8 cellular contexts compared by ENCODE assay signal in genomic region chr15:67105065-67105951, GRCh38. TPM values are rescaled to one million over a fixed set of nuclear protein-coding genes. Genes with fewer than 3 reads are reported as not detected.
DNase-seq lines count a peak whose midpoint lies in the region; ATAC-seq and TF ChIP-seq lines count a peak whose summit lies in the region.

No MANE protein-coding gene starts in this region.

- no peak for TF ChIP-seq CTCF in PC-9 (conservative IDR thresholded peaks at IDR 0.05)
- no peak for TF ChIP-seq CTCF in omental fat pad (IDR thresholded peaks at IDR 0.05)

- intact Hi-C loops in PC-9 (cut with micrococcal nuclease; ENCODE audit: unreplicated experiment), result loop anchor here (1.0 to 10.0 kb wide), 6 partner anchors 14 to 199 kb away; no protein-coding TSS in a partner anchor

- no peak overlapping the region for H2AFZ ChIP-seq in PC-9

- no peaks in the 10 kb centered on the region for H3K27me3 ChIP-seq in CD4-positive, CD25-positive, alpha-beta regulatory T cell (ENCODE audit: control insufficient read depth, insufficient read depth, low read length)
- H3K27me3 ChIP-seq in PC-9 (ENCODE audit: insufficient read depth, low read depth), result no peaks in the 10 kb centered on the region

- no TSS peak for BruUV-seq in PC-9 (replicated peaks; lab: Mats Ljungman, UMichigan)

- H3K4me3 ChIP-seq in CD4-positive, CD25-positive, alpha-beta regulatory T cell (ENCODE audit: low read depth, low read length), result no peak overlapping the region
- H3K4me3 ChIP-seq in PC-9, result no peak overlapping the region

- H3K27ac ChIP-seq in CD4-positive, CD25-positive, alpha-beta regulatory T cell (ENCODE audit: insufficient read depth, low read length, poor library complexity, severe bottlenecking), result no peak overlapping the region
- peak overlapping the region; percentile 100 for H3K27ac ChIP-seq in PC-9

- H3K4me2 ChIP-seq in PC-9, result peak overlapping the region; percentile 75

- H3K9me3 Mint-ChIP-seq in CD4-positive, CD25-positive, alpha-beta regulatory T cell, result no peaks in the 10 kb centered on the region

- peaks cover 21 to 58% (median 34%) of the 10 kb centered on the region in 4 donors for H3K4me1 Mint-ChIP-seq in CD4-positive, CD25-positive, alpha-beta regulatory T cell

- peak overlapping the region; percentile 79 to 88 (median 88) for H3K27ac Mint-ChIP-seq in CD4-positive, CD25-positive, alpha-beta regulatory T cell

- DNase-seq in CD4-positive, CD25-positive, alpha-beta regulatory T cell, result no peak
- peak; percentile 91 to 96 for DNase-seq in PC-9
- DNase-seq in omental fat pad (ENCODE audit: low spot score), result no peak
- DNase-seq in NCI-H1092 (lab: John Stamatoyannopoulos, UW), result no peak

- H3K9me3 ChIP-seq in CD4-positive, CD25-positive, alpha-beta regulatory T cell (ENCODE audit: control insufficient read depth in 2 of 2, low read length in 2 of 2), result no peaks in the 10 kb centered on the region
- no peaks in the 10 kb centered on the region for H3K9me3 ChIP-seq in PC-9 (ENCODE audit: insufficient read depth, low read depth)

- H3K36me3 Mint-ChIP-seq in CD4-positive, CD25-positive, alpha-beta regulatory T cell, result peaks cover 18% of the 10 kb centered on the region

- H3K79me2 ChIP-seq in PC-9 (ENCODE audit: low read depth), result peaks cover 86% of the 10 kb centered on the region

- no peak for ATAC-seq in CD4-positive, CD25-positive, alpha-beta regulatory T cell (ENCODE audit: low read depth in 2 of 2)
- ATAC-seq in esophagus mucosa (peak; percentile 79), omental fat pad (ENCODE audit: low FRiP score) (peak; percentile 65), HG03432 (IDR thresholded peaks at IDR 0.05; ENCODE audit: unreplicated experiment) (no peak), HG03571 (IDR thresholded peaks at IDR 0.05; ENCODE audit: unreplicated experiment) (no peak), GM19324 (IDR thresholded peaks at IDR 0.05; ENCODE audit: low FRiP score, unreplicated experiment) (no peak)

- no peaks in the 10 kb centered on the region for H3K27me3 Mint-ChIP-seq in CD4-positive, CD25-positive, alpha-beta regulatory T cell

- H3K36me3 ChIP-seq in CD4-positive, CD25-positive, alpha-beta regulatory T cell (ENCODE audit: control insufficient read depth, insufficient read depth, low read length), result peaks cover 2% of the 10 kb centered on the region
- H3K36me3 ChIP-seq in PC-9 (ENCODE audit: low read depth), result 0 out of 2 replicates have a peak, but pooled peaks cover 18% of the 10 kb centered on the region

- peaks cover 96% of the 10 kb centered on the region for H3K4me1 ChIP-seq in CD4-positive, CD25-positive, alpha-beta regulatory T cell (ENCODE audit: control insufficient read depth, insufficient read depth, low read length, poor library complexity, severe bottlenecking)
- peaks cover 74% of the 10 kb centered on the region for H3K4me1 ChIP-seq in PC-9 (replicated peaks; ENCODE audit: insufficient read depth)

- peak overlapping the region in 3 of 4 donors; percentile 51 to 77 (median 66) for H3K4me3 Mint-ChIP-seq in CD4-positive, CD25-positive, alpha-beta regulatory T cell

- peaks cover 73% of the 10 kb centered on the region for H3F3A ChIP-seq in PC-9 (ENCODE audit: insufficient read depth, low read depth)

- POLR2A ChIA-PET in PC-9 (lab: Charles Lee; ENCODE audit: unreplicated experiment), result interaction anchor here (0.5 to 1.1 kb wide), 11 partner anchors 20 to 1064 kb away, joined by 3 to 25 read pairs (median 5); partner anchors contain the start of gene SMAD3

- CTCF ChIA-PET in PC-9 (lab: Charles Lee), result interaction anchor here (0.6 to 0.9 kb wide), 2 partner anchors 14 to 55 kb away, joined by 3 read pairs; no protein-coding TSS in a partner anchor

- H3K9me2 ChIP-seq in PC-9 (ENCODE audit: insufficient read depth), result no peaks in the 10 kb centered on the region

- H4K20me1 ChIP-seq in PC-9 (ENCODE audit: insufficient read depth), result no peaks in the 10 kb centered on the region

RNA-seq across cellular contexts. Expression of gene SMAD3, which starts 39.9 kb away (rescaled TPM):
- total RNA-seq in CD4-positive, CD25-positive, alpha-beta regulatory T cell, result 76.6 TPM
- polyA plus RNA-seq in CD4-positive, CD25-positive, alpha-beta regulatory T cell, result 10 to 100 TPM; 12.0 to 17.0 (median 14.5) TPM
- 99.5 and 109 TPM in 2 replicates for total RNA-seq in PC-9 (2021)
- 35.6 TPM for total RNA-seq in esophagus mucosa
- total RNA-seq in omental fat pad, result 10 to 100 TPM; 30.9 to 58.1 (median 49.9) TPM

Comparison
In these comparisons a context has a peak if more than half of its experiments do, and no peak if none do; other contexts are left out.
1. ATAC-seq: peak in esophagus mucosa (single experiment) and omental fat pad (single experiment); none in CD4-positive, CD25-positive, alpha-beta regulatory T cell (0 of 2), HG03432 (single experiment), HG03571 (single experiment) and GM19324 (single experiment).
2. DNase-seq: peak in PC-9 (2 of 2); none in CD4-positive, CD25-positive, alpha-beta regulatory T cell (0 of 3), omental fat pad (single experiment) and NCI-H1092 (single experiment).